Comparison of ENCODE assay signal across 15 cellular contexts in genomic region chr17:8474826-8475225, GRCh38. TPM values are rescaled to one million over a fixed set of nuclear protein-coding genes. Genes with fewer than 3 reads are reported as not detected.
A peak's percentile ranks its signal among the peaks of the same experiment; 100 is the strongest.
DNase-seq lines count a peak whose midpoint lies in the region; ATAC-seq, FAIRE-seq and TF ChIP-seq lines count a peak whose summit lies in the region.
"Had no signal": no experiment of that assay in that cellular context is flagged by ENCODE, and none has a peak within 500 bp of the region (broad histone marks: within the 10 kb centered on the region; RNA-seq: fewer than 3 reads in every experiment).

No MANE protein-coding gene starts in this region.

- H3K36me3 Mint-ChIP-seq in WTC11 = peaks cover 66% of the 10 kb centered on the region

- H3K27me3 Mint-ChIP-seq in WTC11 (ENCODE audit: low read depth) = no peaks in the 10 kb centered on the region

- H3K4me1 Mint-ChIP-seq in WTC11 = no peaks in the 10 kb centered on the region

- 0 out of 2 replicates have a peak overlapping the region, but pooled peaks have one; percentile 3 for H3K27ac Mint-ChIP-seq in WTC11

- H3K9me1 ChIP-seq in endothelial cell of umbilical vein (replicated peaks; ENCODE audit: control insufficient read depth, extremely low read depth, insufficient read depth, low read length) = no peaks in the 10 kb centered on the region

- H3K27ac ChIP-seq in endothelial cell of umbilical vein (ENCODE audit: insufficient read depth, low read depth, low read length) = no peak overlapping the region
- H3K27ac ChIP-seq: BLaER1, HL-60, KMS-11 had no signal

- no peak overlapping the region for H2AFZ ChIP-seq in endothelial cell of umbilical vein (ENCODE audit: low read depth, low read length)

- TF ChIP-seq POLR2A in endothelial cell of umbilical vein (IDR thresholded peaks at IDR 0.05; ENCODE audit: low read depth, low read length) = no peak
- TF ChIP-seq POLR2A in H54 (IDR thresholded peaks at IDR 0.05; ENCODE audit: low read depth, low read length) = no peak

- CTCF ChIA-PET in WTC11 (lab: Charles Lee) (no interaction called here), endothelial cell of umbilical vein (lab: Charles Lee) (no interaction called here)

- H3K4me2 ChIP-seq in endothelial cell of umbilical vein (ENCODE audit: insufficient read depth, low read length) = no peak overlapping the region
- H3K4me2 ChIP-seq: BLaER1, KMS-11 had no signal

- H3K4me3 ChIP-seq in H7 (ENCODE audit: insufficient read depth, low read depth, low read length) (no peak overlapping the region), endothelial cell of umbilical vein (replicated peaks in 1 of 3; ENCODE audit: insufficient read depth in 1 of 3, low read depth in 1 of 3, low read length in 3 of 3) (no peak overlapping the region)
- H3K4me3 ChIP-seq: BLaER1, HAP-1 had no signal

- H3K36me3 ChIP-seq in H7 (replicated peaks; ENCODE audit: control insufficient read depth, insufficient read depth, low read length) (peaks cover 43% of the 10 kb centered on the region), endothelial cell of umbilical vein (ENCODE audit: control insufficient read depth in 2 of 2, extremely low read depth in 1 of 2, insufficient read depth in 2 of 2, low read length in 2 of 2) (peaks cover 19 to 66% of the 10 kb centered on the region in 2 experiments)

- no peak overlapping the region for H3K4me3 Mint-ChIP-seq in WTC11

- H3K9me3 ChIP-seq in endothelial cell of umbilical vein (replicated peaks; ENCODE audit: control insufficient read depth, insufficient read depth, low read length) = no peaks in the 10 kb centered on the region
- H3K9me3 ChIP-seq: BLaER1, HAP-1 had no signal

- FAIRE-seq in endothelial cell of umbilical vein (lab: Jason Lieb, UNC) (peak; percentile 31), H54 (lab: Jason Lieb, UNC) (no peak)

- peak; percentile 37 for DNase-seq in H7
- no peak for DNase-seq in WTC11 (ENCODE audit: low spot score)
- no peak for DNase-seq in endothelial cell of umbilical vein (ENCODE audit: low read depth, low spot score)
- peak; percentile 16 for DNase-seq in stimulated activated CD8-positive, alpha-beta memory T cell treated with anti-CD3 and anti-CD28 coated beads, Interleukin-4, amount 100 ng/mL, for 48 hours
- DNase-seq in amygdala (lab: John Stamatoyannopoulos, UW) = no peak
- DNase-seq in H54 (ENCODE audit: insufficient read length, low spot score) = no peak
- DNase-seq: NCI-H1092, NCI-H2227 treated with DMSO at 0.1 percent for 48 hours, NCI-H526 treated with DMSO at 0.1 percent for 48 hours, OCI-M1 had no signal

- POLR2A ChIA-PET in WTC11 (lab: Charles Lee) = interaction anchor here (1.1 kb wide), 1 partner anchor 39 kb away, joined by 3 read pairs; the partner anchor contains the start of gene NDEL1
- POLR2A ChIA-PET in endothelial cell of umbilical vein (lab: Charles Lee) = no interaction called here

- TF ChIP-seq CTCF in WTC11 (IDR thresholded peaks at IDR 0.05) (no peak), endothelial cell of umbilical vein (IDR thresholded peaks at IDR 0.05; ENCODE audit: extremely low read depth in 1 of 2, insufficient read depth in 1 of 2, low read depth in 1 of 2, low read length in 2 of 2) (no peak)

- no peaks in the 10 kb centered on the region for H4K20me1 ChIP-seq in endothelial cell of umbilical vein (replicated peaks; ENCODE audit: control insufficient read depth, extremely low read depth, insufficient read depth, low read length)

- no peaks in the 10 kb centered on the region for H3K27me3 ChIP-seq in H7 (ENCODE audit: control insufficient read depth, insufficient read depth, low read length)
- no peaks in the 10 kb centered on the region for H3K27me3 ChIP-seq in endothelial cell of umbilical vein (ENCODE audit: control insufficient read depth in 2 of 2, insufficient read depth in 2 of 2, low read length in 2 of 2)
- H3K27me3 ChIP-seq: BLaER1 had no signal

- no peak overlapping the region for H3K9ac ChIP-seq in endothelial cell of umbilical vein (replicated peaks; ENCODE audit: extremely low read depth, insufficient read depth, low read length)
- H3K9ac ChIP-seq: BLaER1, KMS-11 had no signal

- no peaks in the 10 kb centered on the region for H3K4me1 ChIP-seq in endothelial cell of umbilical vein (ENCODE audit: control insufficient read depth, extremely low read depth, insufficient read depth, low read length)
- H3K4me1 ChIP-seq: HAP-1 had no signal

- no peaks in the 10 kb centered on the region for H3K9me3 Mint-ChIP-seq in WTC11

- intact Hi-C loops in endothelial cell of umbilical vein (cut with micrococcal nuclease) = no loop called here

- no peaks in the 10 kb centered on the region for H3K79me2 ChIP-seq in endothelial cell of umbilical vein (ENCODE audit: control insufficient read depth, insufficient read depth, low read length)

- dilution Hi-C loops in endothelial cell of umbilical vein (cut with MboI; ENCODE audit: extremely low pct_ligation_motif_present, low sequenced_read_pairs) = no loop called here

- ATAC-seq in WTC11 (no peak), HG02623 (IDR thresholded peaks at IDR 0.05; ENCODE audit: unreplicated experiment) (no peak)

- BruUV-seq in endothelial cell of umbilical vein (replicated peaks; lab: Mats Ljungman, UMichigan) = no TSS peak

TF ChIP-seq in WTC11, 78 proteins besides CTCF, POLR2A, EP300 and RAD21 (continues in another document):
- TF ChIP-seq ATF6 (CRISPR knock-in tag; IDR thresholded peaks at IDR 0.05) (no peak), USF2 (CRISPR knock-in tag; IDR thresholded peaks at IDR 0.05) (no peak), PRRX2 (CRISPR knock-in tag; IDR thresholded peaks at IDR 0.05) (no peak), GRHL2 (CRISPR knock-in tag; IDR thresholded peaks at IDR 0.05; ENCODE audit: insufficient replicate concordance, severe bottlenecking) (no peak), NFATC4 (CRISPR knock-in tag; IDR thresholded peaks at IDR 0.05) (no peak), GTF2I (CRISPR knock-in tag; conservative IDR thresholded peaks at IDR 0.05) (no peak)

TF ChIP-seq in endothelial cell of umbilical vein, 7 proteins besides CTCF, POLR2A, EP300 and RAD21:
- TF ChIP-seq MAX (IDR thresholded peaks at IDR 0.05; ENCODE audit: insufficient read depth, insufficient read length) (no peak), POLR2AphosphoS5 (IDR thresholded peaks at IDR 0.05; ENCODE audit: insufficient read depth, low read depth, low read length) (no peak), JUN (IDR thresholded peaks at IDR 0.05; ENCODE audit: borderline replicate concordance, insufficient read depth, insufficient read length, low read depth) (no peak), GATA2 (IDR thresholded peaks at IDR 0.05; ENCODE audit: insufficient read depth, insufficient read length, low read depth, low read length) (no peak), EZH2 (IDR thresholded peaks at IDR 0.05; ENCODE audit: borderline replicate concordance, low read depth, low read length, severe bottlenecking) (no peak), MYC (IDR thresholded peaks at IDR 0.05; ENCODE audit: low read depth, low read length) (no peak), FOS (IDR thresholded peaks at IDR 0.05; ENCODE audit: borderline replicate concordance, insufficient read depth, low read length) (no peak)

RNA-seq across cellular contexts. Expression of gene NDEL1, which starts 39.1 kb away (rescaled TPM):
- total RNA-seq in H7 (2014; rRNA removed; shearing (Covaris generic)) = 18.6 and 32.8 TPM in 2 replicates
- 23.8 to 34.7 TPM (median 27.4 TPM) in 3 replicates for total RNA-seq in WTC11 (2021)
- 60.0 and 65.7 TPM in 2 replicates for total RNA-seq in endothelial cell of umbilical vein
- polyA plus RNA-seq in endothelial cell of umbilical vein = 87.4 and 93.0 TPM in 2 replicates
- 52.9 and 54.7 TPM in 2 replicates for polyA plus RNA-seq in endothelial cell of umbilical vein (2011; cell fraction: cytosol; rRNA removed)
- 106 and 118 TPM in 2 replicates for polyA plus RNA-seq in endothelial cell of umbilical vein (2011; cell fraction: nucleus; rRNA removed)
- 53.3 and 59.4 TPM in 2 replicates for polyA plus RNA-seq in endothelial cell of umbilical vein (2012)
- polyA minus RNA-seq in endothelial cell of umbilical vein = 59.7 and 66.7 TPM in 2 replicates
- polyA minus RNA-seq in endothelial cell of umbilical vein (2011; cell fraction: cytosol; rRNA and poly(A)+ RNA removed) = 21.3 TPM
- 80.1 and 92.6 TPM in 2 replicates for polyA minus RNA-seq in endothelial cell of umbilical vein (2011; cell fraction: nucleus; rRNA and poly(A)+ RNA removed)

Comparison
In these comparisons a context has a peak if more than half of its experiments do, and no peak if none do; other contexts are left out.
1. DNase-seq: peak in H7 (single experiment) and stimulated activated CD8-positive, alpha-beta memory T cell treated with anti-CD3 and anti-CD28 coated beads, Interleukin-4, amount 100 ng/mL, for 48 hours (single experiment); none in WTC11 (single experiment), endothelial cell of umbilical vein (single experiment), amygdala (0 of 56) and H54 (single experiment).